14 cellular contexts compared by ENCODE assay signal in genomic region chr13:46630419-46631183, GRCh38.
DNase-seq lines count a peak whose midpoint lies in the region; ATAC-seq lines count a peak whose summit lies in the region.
"Had no signal": no experiment of that assay in that cellular context is flagged by ENCODE, and none has a peak within 500 bp of the region (broad histone marks: within the 10 kb centered on the region; RNA-seq: fewer than 3 reads in every experiment).

No MANE protein-coding gene starts in this region.

- peaks cover 30% of the 10 kb centered on the region for H3K4me1 Mint-ChIP-seq in activated T-helper 1 cell treated with anti-CD3 and anti-CD28 coated beads, Interleukin-12 subunit alpha, Interleukin-12 subunit beta, Interleukin-2, Interleukin-4 antibody, amounts not matched to agents 30 ng/mL and 10 ng/mL and 1 ng/mL, durations not matched to agents 14 hours and 24 hours and 36 hours (ENCODE audit: low read depth)
- peaks cover 24 to 73% (median 63%) of the 10 kb centered on the region in 4 donors for H3K4me1 Mint-ChIP-seq in naive thymus-derived CD8-positive, alpha-beta T cell

- no peaks in the 10 kb centered on the region for H3K9me3 Mint-ChIP-seq in activated T-helper 1 cell treated with anti-CD3 and anti-CD28 coated beads, Interleukin-12 subunit alpha, Interleukin-12 subunit beta, Interleukin-2, Interleukin-4 antibody, amounts not matched to agents 30 ng/mL and 10 ng/mL and 1 ng/mL, durations not matched to agents 14 hours and 24 hours and 36 hours
- H3K9me3 Mint-ChIP-seq in naive thymus-derived CD8-positive, alpha-beta T cell: no peaks in the 10 kb centered on the region
- H3K9me3 Mint-ChIP-seq: activated T-cell treated with anti-CD3 and anti-CD28 coated beads, Interleukin-2, amount 50 U/mL, for 4 hours had no signal

- DNase-seq in NCI-H2171 treated with DMSO at 0.1 percent for 48 hours (lab: John Stamatoyannopoulos, UW) (peak; percentile 7), NCI-H2171 (lab: John Stamatoyannopoulos, UW) (no peak), SIG-M5 treated with dmso at 0.1 percent for 504 hours (lab: John Stamatoyannopoulos, UW; ENCODE audit: unreplicated experiment) (no peak), NCI-H226 (no peak)
- DNase-seq in activated T-helper 1 cell treated with anti-CD3 and anti-CD28 coated beads, Interleukin-12 subunit alpha, Interleukin-12 subunit beta, Interleukin-2, Interleukin-4 antibody, amounts not matched to agents 30 ng/mL and 10 ng/mL and 1 ng/mL, durations not matched to agents 14 hours and 24 hours and 36 hours (ENCODE audit: low spot score): no peak
- no peak for DNase-seq in naive thymus-derived CD8-positive, alpha-beta T cell
- DNase-seq: activated T-cell treated with anti-CD3 and anti-CD28 coated beads, Interleukin-2, amount 50 U/mL, for 4 hours; effector CD8-positive, alpha-beta T cell; NCI-H187 had no signal

- POLR2A ChIA-PET in naive thymus-derived CD8-positive, alpha-beta T cell (lab: Charles Lee): no interaction called here

- ATAC-seq in HG02852 (IDR thresholded peaks at IDR 0.05; ENCODE audit: unreplicated experiment): peak; percentile 15
- ATAC-seq in naive thymus-derived CD8-positive, alpha-beta T cell: peak in 1 of 2 donors; percentile 12
- ATAC-seq in GM19023 (IDR thresholded peaks at IDR 0.05; ENCODE audit: unreplicated experiment): no peak
- ATAC-seq: HCT116, sciatic nerve had no signal

- intact Hi-C loops in activated T-helper 1 cell treated with anti-CD3 and anti-CD28 coated beads, Interleukin-12 subunit alpha, Interleukin-12 subunit beta, Interleukin-2, Interleukin-4 antibody, amounts not matched to agents 30 ng/mL and 10 ng/mL and 1 ng/mL, durations not matched to agents 14 hours and 24 hours and 36 hours (cut with micrococcal nuclease): no loop called here

- no peak overlapping the region for H3K4me3 Mint-ChIP-seq in activated T-helper 1 cell treated with anti-CD3 and anti-CD28 coated beads, Interleukin-12 subunit alpha, Interleukin-12 subunit beta, Interleukin-2, Interleukin-4 antibody, amounts not matched to agents 30 ng/mL and 10 ng/mL and 1 ng/mL, durations not matched to agents 14 hours and 24 hours and 36 hours
- peak overlapping the region in 4 of 10 donors; percentile 10 to 49 (median 27) for H3K4me3 Mint-ChIP-seq in naive thymus-derived CD8-positive, alpha-beta T cell
- H3K4me3 Mint-ChIP-seq: activated T-cell treated with anti-CD3 and anti-CD28 coated beads, Interleukin-2, amount 50 U/mL, for 4 hours had no signal

- H3K36me3 Mint-ChIP-seq in activated T-helper 1 cell treated with anti-CD3 and anti-CD28 coated beads, Interleukin-12 subunit alpha, Interleukin-12 subunit beta, Interleukin-2, Interleukin-4 antibody, amounts not matched to agents 30 ng/mL and 10 ng/mL and 1 ng/mL, durations not matched to agents 14 hours and 24 hours and 36 hours (ENCODE audit: low read depth): peaks cover 6% of the 10 kb centered on the region
- peaks cover 0 to 5% (median 3%) of the 10 kb centered on the region in 3 donors for H3K36me3 Mint-ChIP-seq in naive thymus-derived CD8-positive, alpha-beta T cell

- H3K27ac Mint-ChIP-seq in activated T-helper 1 cell treated with anti-CD3 and anti-CD28 coated beads, Interleukin-12 subunit alpha, Interleukin-12 subunit beta, Interleukin-2, Interleukin-4 antibody, amounts not matched to agents 30 ng/mL and 10 ng/mL and 1 ng/mL, durations not matched to agents 14 hours and 24 hours and 36 hours: peak overlapping the region; percentile 36
- H3K27ac Mint-ChIP-seq in naive thymus-derived CD8-positive, alpha-beta T cell: peak overlapping the region in 9 of 10 donors; percentile 12 to 67 (median 43)

- no peaks in the 10 kb centered on the region for H3K27me3 Mint-ChIP-seq in activated T-helper 1 cell treated with anti-CD3 and anti-CD28 coated beads, Interleukin-12 subunit alpha, Interleukin-12 subunit beta, Interleukin-2, Interleukin-4 antibody, amounts not matched to agents 30 ng/mL and 10 ng/mL and 1 ng/mL, durations not matched to agents 14 hours and 24 hours and 36 hours (ENCODE audit: insufficient read depth)
- no peaks in the 10 kb centered on the region for H3K27me3 Mint-ChIP-seq in naive thymus-derived CD8-positive, alpha-beta T cell
- H3K27me3 Mint-ChIP-seq: type B pancreatic cell had no signal
